Comparison of ENCODE assay signal across 12 cellular contexts in the genomic region with DNA sequence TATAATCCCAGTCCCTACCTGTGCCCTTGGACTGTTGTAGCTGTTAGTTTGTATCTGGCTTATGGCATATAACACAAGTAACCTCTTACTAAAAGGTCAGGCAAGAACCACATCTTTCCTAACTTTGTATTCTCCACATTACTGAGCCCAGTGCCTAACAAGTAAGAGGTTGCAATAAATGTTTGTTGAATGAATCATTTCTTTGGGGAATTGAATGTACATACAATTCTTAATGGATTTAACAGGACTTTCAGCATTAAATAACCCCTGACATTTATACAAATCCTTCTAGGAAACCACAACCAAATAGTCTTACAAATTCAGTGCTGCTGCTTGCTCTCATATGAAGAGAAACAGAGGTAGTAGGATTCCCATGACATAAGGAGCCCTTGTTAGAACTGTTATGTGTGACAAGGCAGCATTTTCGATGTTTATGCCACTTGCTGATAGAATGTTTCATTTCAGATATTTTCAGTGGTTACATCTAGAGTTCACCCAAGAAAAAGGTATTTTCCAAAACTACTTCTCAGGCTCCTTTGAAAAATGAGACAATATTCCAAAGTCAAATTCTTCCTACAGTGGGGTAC.
DNase-seq lines count a peak whose midpoint lies in the region; ATAC-seq and TF ChIP-seq lines count a peak whose summit lies in the region.
"Had no signal": no experiment of that assay in that cellular context is flagged by ENCODE, and none has a peak within 500 bp of the region (broad histone marks: within the 10 kb centered on the region; RNA-seq: fewer than 3 reads in every experiment).

No MANE protein-coding gene starts in this region.

- H3K36me3 Mint-ChIP-seq in effector memory CD8-positive, alpha-beta T cell (ENCODE audit: insufficient read depth) = no peaks in the 10 kb centered on the region
- H3K36me3 Mint-ChIP-seq in stimulated activated effector memory CD8-positive, alpha-beta T cell treated with anti-CD3 and anti-CD28 coated beads, Interleukin-12 subunit alpha, Interleukin-12 subunit beta, amount 100 ng/mL, for 72 hours = no peaks in the 10 kb centered on the region

- DNase-seq in GM13977 (ENCODE audit: low spot score) = peak; percentile 7
- peak; percentile 51 for DNase-seq in HT1080 (ENCODE audit: low read depth)
- DNase-seq in effector memory CD8-positive, alpha-beta T cell = no peak
- DNase-seq in stimulated activated effector memory CD8-positive, alpha-beta T cell treated with anti-CD3 and anti-CD28 coated beads, Interleukin-12 subunit alpha, Interleukin-12 subunit beta, amount 100 ng/mL, for 72 hours (ENCODE audit: low spot score in 2 of 2) = no peak
- DNase-seq in retina = no peak
- no peak for DNase-seq in activated T-cell treated with anti-CD3 and anti-CD28 coated beads, Interleukin-2, amount 50 U/mL, for 1 hour
- no peak for DNase-seq in stimulated activated naive CD4-positive, alpha-beta T cell treated with Interleukin-2 at 50 U/mL for 16 hours (lab: John Stamatoyannopoulos, UW)
- DNase-seq: amniotic stem cell, NCI-H1092, NCI-H82, sigmoid colon, SJCRH30 had no signal

- TF ChIP-seq CTCF in GM13977 (IDR thresholded peaks at IDR 0.05; ENCODE audit: extremely low read depth, insufficient read depth, missing control alignments) = no peak

- no peak overlapping the region for H3K4me3 Mint-ChIP-seq in effector memory CD8-positive, alpha-beta T cell
- H3K4me3 Mint-ChIP-seq in stimulated activated effector memory CD8-positive, alpha-beta T cell treated with anti-CD3 and anti-CD28 coated beads, Interleukin-12 subunit alpha, Interleukin-12 subunit beta, amount 100 ng/mL, for 72 hours = no peak overlapping the region

- H3K4me1 Mint-ChIP-seq in effector memory CD8-positive, alpha-beta T cell (ENCODE audit: low read depth in 2 of 2) = peaks cover 7 to 16% of the 10 kb centered on the region in 2 donors
- peaks cover 12% of the 10 kb centered on the region for H3K4me1 Mint-ChIP-seq in stimulated activated effector memory CD8-positive, alpha-beta T cell treated with anti-CD3 and anti-CD28 coated beads, Interleukin-12 subunit alpha, Interleukin-12 subunit beta, amount 100 ng/mL, for 72 hours

- H3K9me3 Mint-ChIP-seq in effector memory CD8-positive, alpha-beta T cell = no peaks in the 10 kb centered on the region
- no peaks in the 10 kb centered on the region for H3K9me3 Mint-ChIP-seq in stimulated activated effector memory CD8-positive, alpha-beta T cell treated with anti-CD3 and anti-CD28 coated beads, Interleukin-12 subunit alpha, Interleukin-12 subunit beta, amount 100 ng/mL, for 72 hours

- in situ Hi-C loops in GM13977 (cut with MboI; ENCODE audit: low pct_unique_long_range_greater_than_20kb, low sequenced_read_pairs, unreplicated experiment) = no loop called here

- H3K27ac Mint-ChIP-seq in effector memory CD8-positive, alpha-beta T cell = peak overlapping the region; percentile 7 to 67
- no peak overlapping the region for H3K27ac Mint-ChIP-seq in stimulated activated effector memory CD8-positive, alpha-beta T cell treated with anti-CD3 and anti-CD28 coated beads, Interleukin-12 subunit alpha, Interleukin-12 subunit beta, amount 100 ng/mL, for 72 hours

- H3K27me3 Mint-ChIP-seq in effector memory CD8-positive, alpha-beta T cell = no peaks in the 10 kb centered on the region

- no peak for ATAC-seq in effector memory CD8-positive, alpha-beta T cell (replicated peaks)
- ATAC-seq in stimulated activated effector memory CD8-positive, alpha-beta T cell treated with anti-CD3 and anti-CD28 coated beads, Interleukin-12 subunit alpha, Interleukin-12 subunit beta, amount 100 ng/mL, for 72 hours = peak; percentile 48

Comparison
In these comparisons a context has a peak if more than half of its experiments do, and no peak if none do; other contexts are left out.
1. DNase-seq: peak in GM13977 (single experiment) and HT1080 (single experiment); none in effector memory CD8-positive, alpha-beta T cell (0 of 3), stimulated activated effector memory CD8-positive, alpha-beta T cell treated with anti-CD3 and anti-CD28 coated beads, Interleukin-12 subunit alpha, Interleukin-12 subunit beta, amount 100 ng/mL, for 72 hours (0 of 2), retina (single experiment), activated T-cell treated with anti-CD3 and anti-CD28 coated beads, Interleukin-2, amount 50 U/mL, for 1 hour (single experiment) and stimulated activated naive CD4-positive, alpha-beta T cell treated with Interleukin-2 at 50 U/mL for 16 hours (single experiment).